In genomic region chr2:83282067-83282795, GRCh38 we compare ENCODE assay signal across 30 cellular contexts.
"Had no signal": no experiment of that assay in that cellular context is flagged by ENCODE, and none has a peak within 500 bp of the region (broad histone marks: within the 10 kb centered on the region; RNA-seq: fewer than 3 reads in every experiment).

No MANE protein-coding gene starts in this region.

- H3K4me1 ChIP-seq: gastroesophageal sphincter, neural progenitor cell, sigmoid colon, uterus had no signal

- FAIRE-seq: astrocyte, endothelial cell of umbilical vein had no signal

- H3K36me3 ChIP-seq: brain microvascular endothelial cell, gastroesophageal sphincter, sigmoid colon, uterus, WERI-Rb-1 had no signal

- H3K27ac ChIP-seq: brain microvascular endothelial cell, gastroesophageal sphincter, hepatocyte, neural progenitor cell, sigmoid colon, uterus, WERI-Rb-1 had no signal

- H3K4me3 ChIP-seq: gastroesophageal sphincter, hepatocyte, neural progenitor cell, sigmoid colon, smooth muscle cell, uterus had no signal

- H3K9ac ChIP-seq: neural progenitor cell had no signal

- ATAC-seq: activated T-cell treated with anti-CD3 and anti-CD28 coated beads, Interleukin-2, amount 50 U/mL, for 4 hours; activated T-helper 17 cell treated with anti-CD3 and anti-CD28 coated beads, Interleukin-2, amount 50 U/mL, for 72 hours; gastroesophageal sphincter; naive thymus-derived CD8-positive, alpha-beta T cell; stimulated activated memory B cell treated with anti-CD40 and anti-IgM and Interleukin-4, amounts not matched to agents 10 μg/mL and 1 μg/mL and 100 μg/mL, for 72 hours; stimulated activated naive CD8-positive, alpha-beta T cell treated with anti-CD3 and anti-CD28 coated beads, Interleukin-15, amount 100 ng/mL, for 72 hours had no signal

- H3K27me3 ChIP-seq: brain microvascular endothelial cell, gastroesophageal sphincter, hepatocyte, neural progenitor cell, sigmoid colon, uterus had no signal

- DNase-seq: activated CD4-positive, alpha-beta memory T cell treated with anti-CD3 and anti-CD28 coated beads, Interleukin-2, amount 10 ng/mL, durations not matched to agents 7 days and 5 days; activated CD4-positive, alpha-beta T cell treated with anti-CD3 and anti-CD28 coated beads, Interleukin-2, amount 10 ng/mL, durations not matched to agents 24 days and 14 days; activated CD4-positive, CD25-positive, alpha-beta regulatory T cell treated with anti-CD3 and anti-CD28 coated beads, Interleukin-2, amount 50 U/mL, for 72 hours; activated gamma-delta T cell treated with Interleukin-2 at 50 U/mL for 16 hours; activated naive CD4-positive, alpha-beta T cell treated with anti-CD3 and anti-CD28 coated beads, Interleukin-2, amount 50 U/mL, for 16 hours; activated T-cell treated with anti-CD3 and anti-CD28 coated beads, Interleukin-2, amount 50 U/mL, for 4 hours; amniotic stem cell; brain microvascular endothelial cell; caudate nucleus; cortex of kidney; islet precursor cell; midbrain; naive thymus-derived CD8-positive, alpha-beta T cell; sigmoid colon; stimulated activated CD4-positive, alpha-beta T cell treated with anti-CD3 and anti-CD28 coated beads, Interleukin-1b, Interleukin-23, amount 100 ng/mL, for 48 hours; stimulated activated CD4-positive, alpha-beta T cell treated with anti-CD3 and anti-CD28 coated beads, Interleukin-4, amount 100 ng/mL, for 4 hours; stimulated activated CD8-positive, alpha-beta memory T cell treated with anti-CD3 and anti-CD28 coated beads, Interleukin-4, amount 100 ng/mL, for 48 hours; stimulated activated naive CD8-positive, alpha-beta T cell treated with anti-CD3 and anti-CD28 coated beads, Interleukin-15, amount 100 ng/mL, for 72 hours; substantia nigra; T1000; uterus; WERI-Rb-1 had no signal

- H3K9me3 ChIP-seq: gastroesophageal sphincter, sigmoid colon, uterus had no signal
